In genomic region chr12:76778358-76778757, GRCh38 we compare ENCODE assay signal across 1 cellular context.
TF ChIP-seq lines count a peak whose summit lies in the region.

No MANE protein-coding gene starts in this region.

TF ChIP-seq in HepG2, 621 proteins besides CTCF, POLR2A, EP300 and RAD21:
- TF ChIP-seq ETV6 (CRISPR knock-in tag; conservative IDR thresholded peaks at IDR 0.05) = no peak
- TF ChIP-seq MAFF (IDR thresholded peaks at IDR 0.05; ENCODE audit: low read depth, low read length) = peak; percentile 92
- TF ChIP-seq KDM6A (CRISPR knock-in tag; IDR thresholded peaks at IDR 0.05; ENCODE audit: low read depth) = no peak
- 0 out of 2 replicates have a peak, but pooled peaks have one; percentile 29 for TF ChIP-seq MAFG (CRISPR knock-in tag; IDR thresholded peaks at IDR 0.05)
- peak; percentile 89 to 95 for TF ChIP-seq MAFK (conservative IDR thresholded peaks at IDR 0.05 in 1 of 2, IDR thresholded peaks at IDR 0.05 in 1 of 2; ENCODE audit: low read length in 2 of 2)
TF ChIP-seq in HepG2: peak in this region for 3.
